ENCODE assay signal across 8 cellular contexts in the genomic region with DNA sequence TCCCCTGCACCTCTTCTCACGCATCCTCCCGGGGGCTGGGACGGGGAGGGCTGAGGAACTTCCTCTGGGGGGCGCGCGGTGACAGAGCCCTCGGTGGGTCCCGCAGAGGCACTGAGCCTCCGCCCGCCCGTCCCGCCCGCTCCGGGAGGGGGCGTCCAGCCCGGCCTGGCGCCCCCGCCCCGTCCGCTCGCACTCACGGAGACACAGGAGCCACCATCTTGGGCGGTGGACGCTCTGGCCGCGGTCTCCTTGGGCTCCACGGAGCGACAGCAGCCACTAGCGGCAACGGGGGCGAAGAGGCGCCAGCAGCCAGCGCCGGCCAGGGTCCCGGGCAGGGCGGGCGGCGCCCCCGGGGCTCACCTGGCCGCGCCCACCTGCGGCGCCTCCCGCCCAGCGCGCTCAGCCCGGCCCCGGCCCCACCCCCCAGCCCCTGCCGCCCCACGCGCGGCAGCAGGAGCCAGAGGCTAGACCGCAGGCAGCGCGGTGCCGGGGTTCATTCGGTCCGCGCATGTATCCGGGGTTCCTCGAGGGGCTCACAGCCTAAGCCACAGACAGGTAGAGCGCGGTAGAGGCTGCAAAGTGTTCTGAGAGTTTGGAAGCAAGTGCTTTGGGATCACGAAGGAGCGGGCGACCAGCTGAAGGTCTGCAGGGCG. TPM values are rescaled to one million over a fixed set of nuclear protein-coding genes. Genes with fewer than 3 reads are reported as not detected.
DNase-seq lines count a peak whose midpoint lies in the region; ATAC-seq, FAIRE-seq and TF ChIP-seq lines count a peak whose summit lies in the region.

A gene (minus strand): TSS at position 242 of the 653 bp plus-strand sequence. CDS start 7,225 bp downstream, outside the sequence.

- H3K4me1 Mint-ChIP-seq in T-helper 2 cell treated with Interferon-gamma antibody and Interleukin-4, amounts not matched to agents 5 μg/mL and 100 μg/mL, for 36 hours (ENCODE audit: low read depth): peaks cover 7% of the 10 kb centered on the region
- peaks cover 13% of the 10 kb centered on the region for H3K4me1 Mint-ChIP-seq in MCF 10A (ENCODE audit: insufficient read depth, unreplicated experiment)
- peaks cover 0 to 7% of the 10 kb centered on the region in 2 donors for H3K4me1 Mint-ChIP-seq in immature natural killer cell

- H3K27me3 ChIP-seq in small intestine (ENCODE audit: control insufficient read depth in 2 of 2, insufficient read depth in 2 of 2, low read length in 2 of 2): peaks cover 0 to 9% of the 10 kb centered on the region in 2 donors

- no peaks in the 10 kb centered on the region for H3K36me3 Mint-ChIP-seq in T-helper 2 cell treated with Interferon-gamma antibody and Interleukin-4, amounts not matched to agents 5 μg/mL and 100 μg/mL, for 36 hours (ENCODE audit: low read depth)
- H3K36me3 Mint-ChIP-seq in MCF 10A (ENCODE audit: insufficient read depth, unreplicated experiment) (no peaks in the 10 kb centered on the region), immature natural killer cell (no peaks in the 10 kb centered on the region)

- H3K9me3 Mint-ChIP-seq in T-helper 2 cell treated with Interferon-gamma antibody and Interleukin-4, amounts not matched to agents 5 μg/mL and 100 μg/mL, for 36 hours: no peaks in the 10 kb centered on the region
- H3K9me3 Mint-ChIP-seq in MCF 10A (ENCODE audit: unreplicated experiment) (no peaks in the 10 kb centered on the region), immature natural killer cell (no peaks in the 10 kb centered on the region)

- no peak for FAIRE-seq in small intestine (lab: Jason Lieb, UNC)

- ATAC-seq in HG02870 (IDR thresholded peaks at IDR 0.05; ENCODE audit: unreplicated experiment): no peak

- no peaks in the 10 kb centered on the region for H3K36me3 ChIP-seq in small intestine (ENCODE audit: control insufficient read depth in 2 of 2, insufficient read depth in 2 of 2, low read length in 2 of 2)

- no TSS peak for BruUV-seq in MCF 10A (replicated peaks; lab: Mats Ljungman, UMichigan)

- no peaks in the 10 kb centered on the region for H3K4me1 ChIP-seq in small intestine (ENCODE audit: control insufficient read depth in 2 of 2, insufficient read depth in 1 of 2, low read depth in 1 of 2, low read length in 1 of 2)

- H3K27me3 Mint-ChIP-seq in T-helper 2 cell treated with Interferon-gamma antibody and Interleukin-4, amounts not matched to agents 5 μg/mL and 100 μg/mL, for 36 hours (ENCODE audit: low read depth): peaks cover 44% of the 10 kb centered on the region
- H3K27me3 Mint-ChIP-seq in MCF 10A (ENCODE audit: insufficient read depth, unreplicated experiment) (peaks cover 49% of the 10 kb centered on the region), immature natural killer cell (ENCODE audit: low read depth in 3 of 3) (peaks cover 8 to 11% (median 8%) of the 10 kb centered on the region in 3 donors)

- H3K4me3 ChIP-seq in Jurkat, Clone E6-1 (ENCODE audit: low read length): peak within 1 kb of the TSS; percentile 51
- peak within 1 kb of the TSS; percentile 42 to 53 for H3K4me3 ChIP-seq in small intestine (ENCODE audit: low read depth in 1 of 2, low read length in 2 of 2)

- TF ChIP-seq CTCF in MCF 10A (IDR thresholded peaks at IDR 0.05; ENCODE audit: unreplicated experiment): peak; percentile 26

- no peaks in the 10 kb centered on the region for H3K9me3 ChIP-seq in small intestine (ENCODE audit: control insufficient read depth, low read depth)

- POLR2A ChIA-PET in MCF 10A (lab: Yijun Ruan, JAX): interaction anchor here (0.8 to 1.1 kb wide), 3 partner anchors 30 to 83 kb away, joined by 3 to 4 read pairs (median 3); a partner anchor contains a TSS

- CTCF ChIA-PET in MCF 10A (lab: Yijun Ruan, JAX): interaction anchor here (0.6 to 1.2 kb wide), 2 partner anchors 17 to 468 kb away, joined by 3 to 5 read pairs; no protein-coding TSS in a partner anchor

- intact Hi-C loops in MCF 10A (cut with micrococcal nuclease): no loop called here

- WGBS in small intestine, 3 donors: 2% methylated on average over 50 to 67 of the region's 67 CpGs

- peak; percentile 40 for DNase-seq in GDM1 (lab: John Stamatoyannopoulos, UW)
- DNase-seq in Jurkat, Clone E6-1 (ENCODE audit: low read depth, low spot score): no peak
- DNase-seq in T-helper 2 cell treated with Interferon-gamma antibody and Interleukin-4, amounts not matched to agents 5 μg/mL and 100 μg/mL, for 36 hours (ENCODE audit: low spot score): peak; percentile 20
- no peak for DNase-seq in MCF 10A (ENCODE audit: unreplicated experiment)
- DNase-seq in immature natural killer cell: peak; percentile 28 to 40 (median 36)
- peak; percentile 57 for DNase-seq in small intestine
- DNase-seq in NCI-H187 treated with DMSO at 0.1 percent for 48 hours (lab: John Stamatoyannopoulos, UW): no peak

- no peak within 1 kb of the TSS for H3K27ac ChIP-seq in small intestine (ENCODE audit: low read depth in 1 of 2, low read length in 1 of 2)

- no peak within 1 kb of the TSS for H3K27ac Mint-ChIP-seq in T-helper 2 cell treated with Interferon-gamma antibody and Interleukin-4, amounts not matched to agents 5 μg/mL and 100 μg/mL, for 36 hours
- H3K27ac Mint-ChIP-seq in MCF 10A (ENCODE audit: low read depth, unreplicated experiment): no peak within 1 kb of the TSS
- peak within 1 kb of the TSS in 2 of 6 donors; percentile 45 to 81 for H3K27ac Mint-ChIP-seq in immature natural killer cell

- H3K4me3 Mint-ChIP-seq in T-helper 2 cell treated with Interferon-gamma antibody and Interleukin-4, amounts not matched to agents 5 μg/mL and 100 μg/mL, for 36 hours: peak within 1 kb of the TSS; percentile 74
- H3K4me3 Mint-ChIP-seq in MCF 10A (ENCODE audit: unreplicated experiment) (peak within 1 kb of the TSS; percentile 64), immature natural killer cell (peak within 1 kb of the TSS; percentile 81 to 86 (median 85))

RNA-seq across cellular contexts. Expression of the gene that starts here (rescaled TPM):
- 0.23 TPM for polyA plus RNA-seq in Jurkat, Clone E6-1 (2012; ENCODE audit: insufficient read depth, insufficient read length)
- 0.72 and 0.81 TPM in 2 replicates for total RNA-seq in MCF 10A (2022)
- polyA plus RNA-seq in immature natural killer cell (under 1 TPM in 2 of 3 donors, not detected in 1; 0.19 to 0.21 TPM), small intestine (under 1 TPM; 0.22 to 0.54 (median 0.49) TPM)

Comparison
In these comparisons a context has a peak if more than half of its experiments do, and no peak if none do; other contexts are left out.
1. Peak in DNase-seq in immature natural killer cell; RNA of the gene not detected or under 1 TPM.
2. Peak in DNase-seq and H3K4me3 ChIP-seq in small intestine; RNA of the gene not detected or under 1 TPM.
3. DNase-seq: peak in GDM1 (single experiment) and T-helper 2 cell treated with Interferon-gamma antibody and Interleukin-4, amounts not matched to agents 5 μg/mL and 100 μg/mL, for 36 hours (single experiment); none in Jurkat, Clone E6-1 (single experiment), MCF 10A (single experiment) and NCI-H187 treated with DMSO at 0.1 percent for 48 hours (single experiment).
4. Peak in every context shown above with its lines, with median percentiles within 50 percentile points of each other: H3K4me3 Mint-ChIP-seq.